In the genomic region with DNA sequence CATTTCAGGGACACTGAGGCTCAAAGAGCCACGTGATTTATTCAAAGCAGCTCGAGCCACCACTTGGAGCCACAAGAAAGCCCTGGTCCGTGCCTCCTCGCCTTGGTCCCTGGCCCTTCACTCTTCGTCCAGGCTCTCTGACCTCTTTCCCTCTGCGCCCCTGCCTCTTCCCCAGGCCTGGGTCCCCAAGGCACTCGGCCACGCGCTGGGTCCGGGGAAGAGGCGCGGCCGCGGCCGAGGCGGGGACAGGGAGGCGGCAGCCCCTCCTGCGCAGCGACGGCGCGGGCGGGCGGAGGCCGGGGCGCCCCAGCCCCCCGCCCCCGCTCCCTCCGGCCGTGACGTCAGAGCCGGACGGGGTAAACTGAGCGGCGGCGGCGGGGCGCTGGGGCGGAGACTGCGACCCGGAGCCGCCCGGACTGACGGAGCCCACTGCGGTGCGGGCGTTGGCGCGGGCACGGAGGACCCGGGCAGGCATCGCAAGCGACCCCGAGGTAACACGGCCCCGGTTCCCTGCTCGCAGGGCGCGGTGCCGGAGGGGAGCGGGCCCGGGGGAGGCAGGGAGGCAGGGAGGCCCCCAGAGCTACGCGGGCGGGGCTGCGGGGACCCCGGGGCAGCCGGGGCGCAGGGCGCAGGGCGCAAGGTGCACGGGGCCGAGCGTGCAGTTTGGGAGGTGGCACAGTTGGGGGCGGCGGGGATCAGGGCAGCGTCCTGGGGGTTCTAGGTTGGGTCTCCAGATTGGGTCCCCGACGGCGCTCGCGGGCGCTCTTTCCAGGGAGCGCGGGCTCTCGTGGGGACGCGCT, we compare ENCODE assay signal across 8 cellular contexts. TPM values are rescaled to one million over a fixed set of nuclear protein-coding genes. Genes with fewer than 3 reads are reported as not detected.
DNase-seq lines count a peak whose midpoint lies in the region; ATAC-seq and TF ChIP-seq lines count a peak whose summit lies in the region.

Gene SLC18A2, plus strand, starts transcription at position 385 of the 800 bp plus-strand sequence. CDS start 580 bp downstream, outside the sequence.

- H3K9me2 ChIP-seq in Karpas-422 (replicated peaks; ENCODE audit: insufficient read depth, low read length): no peaks in the 10 kb centered on the region

- TF ChIP-seq CTCF in Peyer's patch (IDR thresholded peaks at IDR 0.05) (no peak), prostate gland (IDR thresholded peaks at IDR 0.05) (no peak), lower leg skin (IDR thresholded peaks at IDR 0.05) (no peak)

- DNase-seq in NCI-H2227 (lab: John Stamatoyannopoulos, UW; ENCODE audit: unreplicated experiment) (peak; percentile 42), NCI-H2227 treated with DMSO at 0.1 percent for 48 hours (lab: John Stamatoyannopoulos, UW) (no peak), Peyer's patch (peak in 1 of 3 donors; percentile 37), prostate gland (ENCODE audit: low spot score) (no peak), Karpas-422 (no peak), lower leg skin (ENCODE audit: low spot score in 2 of 2) (no peak)

- H3K36me3 ChIP-seq in Peyer's patch (no peaks in the 10 kb centered on the region), iPS-18a (ENCODE audit: control insufficient read depth, low read depth, low read length) (no peaks in the 10 kb centered on the region), prostate gland (no peaks in the 10 kb centered on the region), Karpas-422 (ENCODE audit: insufficient read depth, low read length) (no peaks in the 10 kb centered on the region)

- ATAC-seq in GM21529 (IDR thresholded peaks at IDR 0.05; ENCODE audit: unreplicated experiment): no peak

- H3K79me2 ChIP-seq in Karpas-422 (ENCODE audit: low read length): no peaks in the 10 kb centered on the region

- intact Hi-C loops in prostate gland (cut with DNase I): no loop called here
- intact Hi-C loops in lower leg skin (cut with DNase I; ENCODE audit: low total_unique reads): no loop called here

- H3K4me2 ChIP-seq in Karpas-422 (ENCODE audit: low read depth, low read length, poor library complexity, severe bottlenecking): no peak within 1 kb of the TSS

- H3K27ac ChIP-seq in Peyer's patch (peak within 1 kb of the TSS in 1 of 4 donors; percentile 42), iPS-18a (ENCODE audit: low read length) (no peak within 1 kb of the TSS), prostate gland (no peak within 1 kb of the TSS), Karpas-422 (ENCODE audit: low read length) (no peak within 1 kb of the TSS)

- no peak within 1 kb of the TSS for H2AFZ ChIP-seq in Karpas-422 (ENCODE audit: low read length)

- H3K9me3 ChIP-seq in Peyer's patch: peaks cover 0 to 5% (median 0%) of the 10 kb centered on the region in 4 donors
- H3K9me3 ChIP-seq in iPS-18a (ENCODE audit: control insufficient read depth, low read depth, low read length): no peaks in the 10 kb centered on the region
- H3K9me3 ChIP-seq in prostate gland: no peaks in the 10 kb centered on the region
- H3K9me3 ChIP-seq in Karpas-422 (ENCODE audit: low read length): no peaks in the 10 kb centered on the region

- peaks cover 0 to 11% (median 0%) of the 10 kb centered on the region in 4 donors for H3K4me1 ChIP-seq in Peyer's patch
- peaks cover 4% of the 10 kb centered on the region for H3K4me1 ChIP-seq in iPS-18a (ENCODE audit: control insufficient read depth, low read depth, low read length)
- H3K4me1 ChIP-seq in prostate gland (replicated peaks): no peaks in the 10 kb centered on the region
- peaks cover 17% of the 10 kb centered on the region for H3K4me1 ChIP-seq in Karpas-422 (ENCODE audit: low read length)

- 3% methylated on average over 34 of the region's 88 CpGs for WGBS in prostate gland
- 6 to 12% methylated on average over 12 to 21 of the region's 88 CpGs for WGBS in lower leg skin, 2 donors

- no peak within 1 kb of the TSS for H3K9ac ChIP-seq in iPS-18a (ENCODE audit: low read length)
- H3K9ac ChIP-seq in Karpas-422 (ENCODE audit: low read length): no peak within 1 kb of the TSS

- H3K27me3 ChIP-seq in Peyer's patch: peaks cover 0 to 12% of the 10 kb centered on the region in 2 donors
- peaks cover 46% of the 10 kb centered on the region for H3K27me3 ChIP-seq in iPS-18a (ENCODE audit: control insufficient read depth, insufficient read depth, low read length)
- no peaks in the 10 kb centered on the region for H3K27me3 ChIP-seq in prostate gland (replicated peaks; ENCODE audit: insufficient read depth)
- H3K27me3 ChIP-seq in Karpas-422 (ENCODE audit: low read length): no peaks in the 10 kb centered on the region

- H4K20me1 ChIP-seq in Karpas-422 (ENCODE audit: insufficient read depth, low read depth, low read length): no peaks in the 10 kb centered on the region

- H3K4me3 ChIP-seq in Peyer's patch (peak within 1 kb of the TSS in 3 of 4 donors; percentile 6 to 37 (median 28)), iPS-18a (ENCODE audit: low read length) (peak within 1 kb of the TSS; percentile 56), prostate gland (peak within 1 kb of the TSS; percentile 20 to 40), Karpas-422 (ENCODE audit: low read length) (no peak within 1 kb of the TSS), lower leg skin (ENCODE audit: low read depth, poor library complexity, severe bottlenecking) (no peak within 1 kb of the TSS)

- TF ChIP-seq POLR2A in Peyer's patch (IDR thresholded peaks at IDR 0.05) (no peak), prostate gland (IDR thresholded peaks at IDR 0.05) (no peak), lower leg skin (IDR thresholded peaks at IDR 0.05) (no peak)

RNA-seq across cellular contexts. Expression of gene SLC18A2, which starts in this region (rescaled TPM):
- total RNA-seq in Peyer's patch: under 1 TPM; 0.18 to 0.95 (median 0.75) TPM
- total RNA-seq in prostate gland: 1 to 10 TPM; 1.3 to 1.9 TPM
- 0.04 TPM in 1 of 2 replicates, not detected in the other for total RNA-seq in Karpas-422 (2014; rRNA removed; shearing (Covaris generic); ENCODE audit: low replicate concordance)
- 1 to 10 TPM; 4.0 to 4.9 (median 4.4) TPM for total RNA-seq in lower leg skin

Comparison
In these comparisons a context has a peak if more than half of its experiments do, and no peak if none do; other contexts are left out.
1. H3K4me3 ChIP-seq: peak in Peyer's patch (3 of 4), iPS-18a (single experiment) and prostate gland (2 of 2); none in Karpas-422 (single experiment) and lower leg skin (single experiment).